In the genomic region with DNA sequence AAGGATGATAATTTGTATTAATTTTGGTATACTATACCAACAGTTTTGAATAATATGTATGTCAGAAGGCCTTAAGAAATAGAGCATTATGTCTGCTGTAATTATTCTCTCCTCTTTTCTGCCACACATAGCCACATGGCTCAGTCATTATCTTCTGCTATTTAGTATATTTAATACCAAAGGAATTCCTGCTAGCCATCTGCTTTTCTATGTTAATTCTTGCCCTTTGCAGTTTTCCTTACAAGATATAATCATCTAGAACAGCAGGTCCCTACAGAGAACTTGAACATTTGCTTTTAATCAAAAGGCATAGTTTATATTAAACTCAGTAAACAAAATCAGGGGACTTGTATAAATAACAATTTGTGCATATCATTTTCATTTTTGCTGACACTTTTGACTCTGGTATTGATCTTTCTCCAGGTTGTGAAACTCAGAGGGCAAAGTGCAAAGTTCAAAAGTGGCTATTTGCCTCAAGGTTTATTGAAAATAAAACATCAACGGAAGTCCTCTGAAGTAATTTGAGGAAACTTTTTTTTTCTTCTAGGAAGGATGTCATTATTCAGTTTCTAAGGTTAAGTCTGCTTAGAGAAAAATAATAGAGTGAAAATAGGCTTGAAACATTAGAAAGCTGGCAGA, we compare ENCODE assay signal across 19 cellular contexts.
DNase-seq lines count a peak whose midpoint lies in the region; ATAC-seq and TF ChIP-seq lines count a peak whose summit lies in the region.
"Had no signal": no experiment of that assay in that cellular context is flagged by ENCODE, and none has a peak within 500 bp of the region (broad histone marks: within the 10 kb centered on the region; RNA-seq: fewer than 3 reads in every experiment).

No MANE protein-coding gene starts in this region.

- 18 to 38% (median 23%) methylated on average over 1 of the region's 1 CpG for WGBS in adrenal gland, 4 donors

- no peak overlapping the region for H3K27ac Mint-ChIP-seq in type B pancreatic cell

- no peaks in the 10 kb centered on the region for H3K36me3 Mint-ChIP-seq in type B pancreatic cell

- peaks cover 37% of the 10 kb centered on the region for H3K4me1 Mint-ChIP-seq in type B pancreatic cell (ENCODE audit: unreplicated experiment)

- intact Hi-C loops in adrenal gland (cut with DNase I), result no loop called here

- no peaks in the 10 kb centered on the region for H3K4me1 ChIP-seq in adrenal gland (replicated peaks in 1 of 2)
- H3K4me1 ChIP-seq: SJCRH30 had no signal

- peak; percentile 80 for DNase-seq in DMS 273 (lab: John Stamatoyannopoulos, UW; ENCODE audit: unreplicated experiment)
- peak; percentile 15 to 68 for DNase-seq in NCI-H524 (lab: John Stamatoyannopoulos, UW)
- DNase-seq in fibroblast of peridontal ligament (ENCODE audit: extremely low read depth), result peak; percentile 43
- DNase-seq in myocyte (ENCODE audit: low read depth), result peak; percentile 8
- DNase-seq in adrenal gland, result no peak
- no peak for DNase-seq in amygdala (lab: John Stamatoyannopoulos, UW)
- DNase-seq in type B pancreatic cell (ENCODE audit: extremely low spot score, unreplicated experiment), result no peak
- DNase-seq: COR-L47, DMS53, HCEC 1CT, NCI-H1417 treated with DMSO at 0.1 percent for 48 hours, NCI-H2081 treated with DMSO at 0.1 percent for 48 hours, NCI-H226, RPMI8226, SJCRH30, SW 1271 had no signal

- ATAC-seq in HG03025 (IDR thresholded peaks at IDR 0.05; ENCODE audit: low FRiP score, unreplicated experiment), result no peak
- ATAC-seq: K562 had no signal

- no peak for TF ChIP-seq POLR2A in adrenal gland (IDR thresholded peaks at IDR 0.05)

- no peak overlapping the region for H3K4me3 Mint-ChIP-seq in type B pancreatic cell

- peaks cover 9% of the 10 kb centered on the region for H3K9me3 Mint-ChIP-seq in type B pancreatic cell

- no peaks in the 10 kb centered on the region for H3K36me3 ChIP-seq in adrenal gland (replicated peaks in 1 of 2)
- H3K36me3 ChIP-seq: SJCRH30 had no signal

- no peaks in the 10 kb centered on the region for H3K27me3 ChIP-seq in adrenal gland

- H3K27me3 Mint-ChIP-seq in type B pancreatic cell, result peaks cover 16% of the 10 kb centered on the region

- TF ChIP-seq CTCF in adrenal gland (IDR thresholded peaks at IDR 0.05) (no peak), type B pancreatic cell (conservative IDR thresholded peaks at IDR 0.05) (no peak)

- no peaks in the 10 kb centered on the region for H3K9me3 ChIP-seq in adrenal gland (replicated peaks in 1 of 3)
- H3K9me3 ChIP-seq: SJCRH30 had no signal

- no peak overlapping the region for H3K4me3 ChIP-seq in adrenal gland
- H3K4me3 ChIP-seq: K562, SJCRH30 had no signal

- H3K27ac ChIP-seq in adrenal gland, result no peak overlapping the region
- H3K27ac ChIP-seq: HL-60, SJCRH30 had no signal

Comparison
In these comparisons a context has a peak if more than half of its experiments do, and no peak if none do; other contexts are left out.
1. DNase-seq: peak in DMS 273 (single experiment), NCI-H524 (2 of 2), fibroblast of peridontal ligament (single experiment) and myocyte (single experiment); none in adrenal gland (0 of 7), amygdala (0 of 56) and type B pancreatic cell (single experiment).